17 cellular contexts compared by ENCODE assay signal in the genomic region with DNA sequence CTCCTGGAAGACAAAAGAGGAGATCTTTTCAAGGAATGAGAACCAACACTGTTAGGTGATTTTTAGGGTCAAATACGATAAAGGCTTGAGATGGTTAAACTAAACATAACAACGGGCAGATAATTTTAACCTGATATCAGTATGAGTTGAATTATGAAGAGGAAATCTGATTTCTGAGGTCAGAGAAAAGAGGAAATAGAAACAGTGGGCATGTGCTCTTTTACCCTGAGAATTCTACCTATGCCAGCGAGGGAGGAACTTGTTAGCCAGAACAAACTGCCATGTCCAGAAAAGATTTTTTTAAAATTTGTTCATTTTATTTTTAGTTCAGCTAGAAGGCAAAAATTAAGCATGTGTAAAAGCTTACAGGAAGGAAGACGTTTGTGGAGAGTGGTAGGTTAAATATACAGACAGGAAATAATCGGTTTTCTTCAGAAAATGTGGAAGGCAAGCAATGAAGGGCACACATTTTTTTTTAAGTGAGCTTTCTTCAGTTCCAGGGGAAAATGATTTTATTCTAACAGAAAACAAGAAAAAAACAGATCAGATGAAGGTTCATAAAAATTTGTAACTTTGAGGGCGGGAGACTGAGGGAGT.
DNase-seq lines count a peak whose midpoint lies in the region; ATAC-seq and TF ChIP-seq lines count a peak whose summit lies in the region.
"Had no signal": no experiment of that assay in that cellular context is flagged by ENCODE, and none has a peak within 500 bp of the region (broad histone marks: within the 10 kb centered on the region; RNA-seq: fewer than 3 reads in every experiment).

No MANE protein-coding gene starts in this region.

- no peaks in the 10 kb centered on the region for H3K36me3 Mint-ChIP-seq in stimulated activated naive CD8-positive, alpha-beta T cell treated with anti-CD3 and anti-CD28 coated beads, Interleukin-15, Interleukin-2, amounts not matched to agents 100 ng/mL and 50 ng/mL, for 24 hours (ENCODE audit: low read depth)
- H3K36me3 Mint-ChIP-seq in activated naive CD8-positive, alpha-beta T cell = no peaks in the 10 kb centered on the region
- H3K36me3 Mint-ChIP-seq in CD14-positive monocyte = no peaks in the 10 kb centered on the region

- TF ChIP-seq CTCF in CD14-positive monocyte (IDR thresholded peaks at IDR 0.05) = no peak

- intact Hi-C loops in CD14-positive monocyte (cut with micrococcal nuclease) = no loop called here

- H3K9me3 Mint-ChIP-seq in stimulated activated naive CD8-positive, alpha-beta T cell treated with anti-CD3 and anti-CD28 coated beads, Interleukin-15, Interleukin-2, amounts not matched to agents 100 ng/mL and 50 ng/mL, for 24 hours = no peaks in the 10 kb centered on the region
- H3K9me3 Mint-ChIP-seq in activated naive CD8-positive, alpha-beta T cell (ENCODE audit: low read depth) = no peaks in the 10 kb centered on the region
- H3K9me3 Mint-ChIP-seq in CD14-positive monocyte = peaks cover 0 to 2% (median 0%) of the 10 kb centered on the region in 7 donors

- H3K4me3 Mint-ChIP-seq in stimulated activated naive CD8-positive, alpha-beta T cell treated with anti-CD3 and anti-CD28 coated beads, Interleukin-15, Interleukin-2, amounts not matched to agents 100 ng/mL and 50 ng/mL, for 24 hours = no peak overlapping the region
- H3K4me3 Mint-ChIP-seq in activated naive CD8-positive, alpha-beta T cell = peak overlapping the region; percentile 51
- no peak overlapping the region for H3K4me3 Mint-ChIP-seq in CD14-positive monocyte

- H3K4me1 Mint-ChIP-seq in stimulated activated naive CD8-positive, alpha-beta T cell treated with anti-CD3 and anti-CD28 coated beads, Interleukin-15, Interleukin-2, amounts not matched to agents 100 ng/mL and 50 ng/mL, for 24 hours (ENCODE audit: low read depth) = peaks cover 28% of the 10 kb centered on the region
- H3K4me1 Mint-ChIP-seq in activated naive CD8-positive, alpha-beta T cell (ENCODE audit: low read depth) = peaks cover 36% of the 10 kb centered on the region
- peaks cover 10% of the 10 kb centered on the region for H3K4me1 Mint-ChIP-seq in CD14-positive monocyte

- ATAC-seq in stimulated activated naive CD8-positive, alpha-beta T cell treated with anti-CD3 and anti-CD28 coated beads, Interleukin-15, Interleukin-2, amounts not matched to agents 100 U/mL and 50 U/mL, for 24 hours = no peak
- no peak for ATAC-seq in HG03378 (IDR thresholded peaks at IDR 0.05; ENCODE audit: unreplicated experiment)
- ATAC-seq: gastroesophageal sphincter, HepG2, left lung had no signal

- no peak for DNase-seq in stimulated activated naive CD8-positive, alpha-beta T cell treated with anti-CD3 and anti-CD28 coated beads, Interleukin-15, Interleukin-2, amounts not matched to agents 100 U/mL and 50 U/mL, for 24 hours
- DNase-seq in NOMO-1 (lab: John Stamatoyannopoulos, UW; ENCODE audit: unreplicated experiment in 2 of 2) (peak; percentile 30 to 61), CD14-positive monocyte (ENCODE audit: low spot score) (no peak), NCI-H1105 (lab: John Stamatoyannopoulos, UW) (no peak)
- no peak for DNase-seq in stimulated activated CD4-positive, alpha-beta T cell treated with anti-CD3 and anti-CD28 coated beads, Interleukin-4, amount 100 ng/mL, for 1 hour
- DNase-seq: erythroblast, GM23248, left lung, NCI-H1092 treated with DMSO at 0.1 percent for 48 hours, NCI-H526 treated with DMSO at 0.1 percent for 48 hours, Peyer's patch, sigmoid colon had no signal

- peak overlapping the region; percentile 50 for H3K27ac Mint-ChIP-seq in stimulated activated naive CD8-positive, alpha-beta T cell treated with anti-CD3 and anti-CD28 coated beads, Interleukin-15, Interleukin-2, amounts not matched to agents 100 ng/mL and 50 ng/mL, for 24 hours
- H3K27ac Mint-ChIP-seq in activated naive CD8-positive, alpha-beta T cell = peak overlapping the region; percentile 79
- H3K27ac Mint-ChIP-seq in CD14-positive monocyte = no peak overlapping the region

- H3K27me3 Mint-ChIP-seq in stimulated activated naive CD8-positive, alpha-beta T cell treated with anti-CD3 and anti-CD28 coated beads, Interleukin-15, Interleukin-2, amounts not matched to agents 100 ng/mL and 50 ng/mL, for 24 hours = no peaks in the 10 kb centered on the region
- no peaks in the 10 kb centered on the region for H3K27me3 Mint-ChIP-seq in activated naive CD8-positive, alpha-beta T cell
- peaks cover 0 to 2% (median 2%) of the 10 kb centered on the region in 3 donors for H3K27me3 Mint-ChIP-seq in CD14-positive monocyte (ENCODE audit: low read depth in 3 of 3)

Comparison
In these comparisons a context has a peak if more than half of its experiments do, and no peak if none do; other contexts are left out.
1. H3K27ac Mint-ChIP-seq: peak in stimulated activated naive CD8-positive, alpha-beta T cell treated with anti-CD3 and anti-CD28 coated beads, Interleukin-15, Interleukin-2, amounts not matched to agents 100 ng/mL and 50 ng/mL, for 24 hours (single experiment) and activated naive CD8-positive, alpha-beta T cell (single experiment); none in CD14-positive monocyte (0 of 7).
2. DNase-seq: peak in NOMO-1 (2 of 2); none in stimulated activated naive CD8-positive, alpha-beta T cell treated with anti-CD3 and anti-CD28 coated beads, Interleukin-15, Interleukin-2, amounts not matched to agents 100 U/mL and 50 U/mL, for 24 hours (single experiment), stimulated activated CD4-positive, alpha-beta T cell treated with anti-CD3 and anti-CD28 coated beads, Interleukin-4, amount 100 ng/mL, for 1 hour (single experiment), CD14-positive monocyte (single experiment) and NCI-H1105 (single experiment).